In the genomic region with DNA sequence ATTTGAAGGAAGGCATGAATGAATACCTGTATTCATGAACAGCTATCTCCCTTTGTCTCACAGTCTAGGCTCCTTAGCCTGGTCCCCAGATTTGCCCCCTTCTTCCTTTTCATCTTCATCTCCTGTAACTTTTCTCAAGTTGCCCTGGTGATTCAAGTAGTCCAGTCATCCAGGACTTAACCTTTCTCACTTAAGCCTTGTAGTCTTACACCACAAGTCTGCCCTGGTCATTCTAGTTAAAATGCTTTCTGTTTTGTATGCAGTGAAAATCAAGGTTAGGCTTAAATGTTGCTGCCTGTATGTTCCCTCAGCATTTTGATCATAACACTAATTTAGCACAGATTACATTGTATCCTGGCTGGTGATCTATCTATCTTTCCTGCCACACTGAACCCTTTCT, we compare ENCODE assay signal across 1 cellular context.
TF ChIP-seq lines count a peak whose summit lies in the region.

No MANE protein-coding gene starts in this region.

TF ChIP-seq in GM12878, 131 proteins besides CTCF, POLR2A, EP300 and RAD21 (continued from another document):
- TF ChIP-seq, protein P1, sequence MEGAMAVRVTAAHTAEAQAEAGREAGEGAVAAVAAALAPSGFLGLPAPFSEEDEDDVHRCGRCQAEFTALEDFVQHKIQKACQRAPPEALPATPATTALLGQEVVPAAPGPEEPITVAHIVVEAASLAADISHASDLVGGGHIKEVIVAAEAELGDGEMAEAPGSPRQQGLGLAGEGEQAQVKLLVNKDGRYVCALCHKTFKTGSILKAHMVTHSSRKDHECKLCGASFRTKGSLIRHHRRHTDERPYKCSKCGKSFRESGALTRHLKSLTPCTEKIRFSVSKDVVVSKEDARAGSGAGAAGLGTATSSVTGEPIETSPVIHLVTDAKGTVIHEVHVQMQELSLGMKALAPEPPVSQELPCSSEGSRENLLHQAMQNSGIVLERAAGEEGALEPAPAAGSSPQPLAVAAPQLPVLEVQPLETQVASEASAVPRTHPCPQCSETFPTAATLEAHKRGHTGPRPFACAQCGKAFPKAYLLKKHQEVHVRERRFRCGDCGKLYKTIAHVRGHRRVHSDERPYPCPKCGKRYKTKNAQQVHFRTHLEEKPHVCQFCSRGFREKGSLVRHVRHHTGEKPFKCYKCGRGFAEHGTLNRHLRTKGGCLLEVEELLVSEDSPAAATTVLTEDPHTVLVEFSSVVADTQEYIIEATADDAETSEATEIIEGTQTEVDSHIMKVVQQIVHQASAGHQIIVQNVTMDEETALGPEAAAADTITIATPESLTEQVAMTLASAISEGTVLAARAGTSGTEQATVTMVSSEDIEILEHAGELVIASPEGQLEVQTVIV (IDR thresholded peaks at IDR 0.05; ENCODE audit: borderline replicate concordance, partially characterized antibody) = no peak
